In genomic region chr13:113742445-113743120, GRCh38 we compare ENCODE assay signal across 14 cellular contexts. TPM values are rescaled to one million over a fixed set of nuclear protein-coding genes. Genes with fewer than 3 reads are reported as not detected.
A peak's percentile ranks its signal among the peaks of the same experiment; 100 is the strongest.
DNase-seq lines count a peak whose midpoint lies in the region; ATAC-seq and TF ChIP-seq lines count a peak whose summit lies in the region.
"Had no signal": no experiment of that assay in that cellular context is flagged by ENCODE, and none has a peak within 500 bp of the region (broad histone marks: within the 10 kb centered on the region; RNA-seq: fewer than 3 reads in every experiment).

No MANE protein-coding gene starts in this region.

- peak; percentile 5 for DNase-seq in BE2C
- peak; percentile 46 for DNase-seq in DMS79 (lab: John Stamatoyannopoulos, UW)
- DNase-seq in RPMI8226: peak; percentile 61
- peak; percentile 52 for DNase-seq in kidney tubule cell (ENCODE audit: low spot score)
- no peak for DNase-seq in NCI-H510A treated with DMSO at 0.1 percent for 48 hours (lab: John Stamatoyannopoulos, UW)
- no peak for DNase-seq in NCI-H345 (lab: John Stamatoyannopoulos, UW)
- DNase-seq: activated CD4-positive, alpha-beta T cell treated with anti-CD3 and anti-CD28 coated beads for 4 hours; activated effector memory CD4-positive, alpha-beta T cell treated with anti-CD3 and anti-CD28 coated beads, Interleukin-2, amount 50 U/mL, for 16 hours; CD4-positive, alpha-beta memory T cell; GOT3; heart right ventricle; natural killer cell had no signal

- no peak overlapping the region for H3K4me3 ChIP-seq in BE2C (ENCODE audit: low read depth, low read length)
- H3K4me3 ChIP-seq: heart right ventricle, left lung had no signal

- H3K4me1 ChIP-seq in BE2C: peaks cover 18% of the 10 kb centered on the region

- no peaks in the 10 kb centered on the region for H3K27me3 ChIP-seq in BE2C

- H3K9me3 ChIP-seq in BE2C: no peaks in the 10 kb centered on the region
- H3K9me3 ChIP-seq: heart right ventricle, left lung had no signal

- no peak for TF ChIP-seq CTCF in BE2C (IDR thresholded peaks at IDR 0.05; ENCODE audit: low read depth, low read length)

- no peak for ATAC-seq in GM19452 (IDR thresholded peaks at IDR 0.05; ENCODE audit: unreplicated experiment)

- no peaks in the 10 kb centered on the region for H3K36me3 ChIP-seq in BE2C
- H3K36me3 ChIP-seq: heart right ventricle, left lung had no signal

RNA-seq across cellular contexts. Expression of gene TMEM255B, which starts 16.4 kb away (rescaled TPM):
- polyA plus RNA-seq in BE2C (2012; ENCODE audit: insufficient read depth, insufficient read length, low read depth): 0.14 TPM

Comparison
In these comparisons a context has a peak if more than half of its experiments do, and no peak if none do; other contexts are left out.
1. DNase-seq: peak in BE2C (single experiment), DMS79 (single experiment), RPMI8226 (single experiment) and kidney tubule cell (single experiment); none in NCI-H510A treated with DMSO at 0.1 percent for 48 hours (single experiment) and NCI-H345 (single experiment).